Comparison of ENCODE assay signal across 8 cellular contexts in genomic region chr5:53095931-53096525, GRCh38. TPM values are rescaled to one million over a fixed set of nuclear protein-coding genes. Genes with fewer than 3 reads are reported as not detected.
DNase-seq lines count a peak whose midpoint lies in the region; ATAC-seq and TF ChIP-seq lines count a peak whose summit lies in the region.

No MANE protein-coding gene starts in this region.

- no peaks in the 10 kb centered on the region; the same call in 1 of the 2 replicates for H4K20me1 ChIP-seq in IMR-90 (ENCODE audit: insufficient read depth, low read length)

- no peak overlapping the region for H3K14ac ChIP-seq in IMR-90 (replicated peaks; ENCODE audit: low read depth, low read length)

- CTCF ChIA-PET in Calu3 (lab: Charles Lee), result interaction anchor here (0.9 to 1.4 kb wide), 2 partner anchors 147 kb away, joined by 8 to 9 read pairs; no protein-coding TSS in a partner anchor
- CTCF ChIA-PET in IMR-90 (lab: Yijun Ruan, JAX), result interaction anchor here (3.8 kb wide), 1 partner anchor 147 kb away, joined by 20 read pairs; no protein-coding TSS in a partner anchor
- CTCF ChIA-PET in activated naive CD4-positive, alpha-beta T cell treated with anti-CD3 and anti-CD28 coated beads, Interleukin-2, amount 10 ng/mL, durations not matched to agents 7 days and 5 days (lab: Charles Lee), result interaction anchor here (0.9 to 7.6 kb wide), 8 partner anchors 12 to 149 kb away, joined by 3 to 178 read pairs (median 4); partner anchors contain the start of gene ITGA2

- ATAC-seq in GM19468 (IDR thresholded peaks at IDR 0.05; ENCODE audit: extremely low read depth, unreplicated experiment), result peak; percentile 67
- peak; percentile 52 for ATAC-seq in IMR-90 (ENCODE audit: low read depth)
- ATAC-seq in GM21717 (IDR thresholded peaks at IDR 0.05; ENCODE audit: unreplicated experiment), result no peak

- no peak overlapping the region for H3K27ac ChIP-seq in IMR-90 (ENCODE audit: insufficient read depth, low read length)

- H3K4me3 ChIP-seq in IMR-90 (ENCODE audit: insufficient read depth, low read depth, low read length), result no peak overlapping the region

- no CpG with 5 or more reads among the region's 3 CpGs for WGBS in IMR-90 (ENCODE audit: extremely low coverage in 2 of 2, insufficient read length in 1 of 2), 2 experiments

- no peaks in the 10 kb centered on the region for H3K9me3 ChIP-seq in IMR-90 (ENCODE audit: control insufficient read depth, insufficient read depth, low read length)

- no peak overlapping the region for H2BK15ac ChIP-seq in IMR-90 (ENCODE audit: low read depth, low read length)

- peaks cover 13% of the 10 kb centered on the region for H3K4me1 Mint-ChIP-seq in Calu3 (ENCODE audit: low read depth, unreplicated experiment)
- peaks cover 19% of the 10 kb centered on the region for H3K4me1 Mint-ChIP-seq in activated naive CD4-positive, alpha-beta T cell treated with anti-CD3 and anti-CD28 coated beads, Interleukin-2, amount 10 ng/mL, durations not matched to agents 7 days and 5 days

- H3K4me1 ChIP-seq in IMR-90 (ENCODE audit: control insufficient read depth, insufficient read depth, low read length), result peaks cover 7% of the 10 kb centered on the region; the same call in 1 of the 2 replicates

- H4K91ac ChIP-seq in IMR-90 (ENCODE audit: insufficient read depth, low read depth, low read length), result no peak overlapping the region

- in situ Hi-C loops in IMR-90 (cut with MboI; ENCODE audit: low sequenced_read_pairs), result loop anchor here (5.0 kb wide), 1 partner anchor 149 kb away; no protein-coding TSS in a partner anchor

- no peaks in the 10 kb centered on the region for H3K27me3 Mint-ChIP-seq in Calu3 (ENCODE audit: unreplicated experiment)
- H3K27me3 Mint-ChIP-seq in activated naive CD4-positive, alpha-beta T cell treated with anti-CD3 and anti-CD28 coated beads, Interleukin-2, amount 10 ng/mL, durations not matched to agents 7 days and 5 days, result no peaks in the 10 kb centered on the region

- DNase-seq in Calu3, result peak; percentile 56
- DNase-seq in IMR-90, result peak; percentile 75
- DNase-seq in SK-N-DZ (ENCODE audit: low spot score), result peak; percentile 58
- peak; percentile 82 for DNase-seq in activated naive CD4-positive, alpha-beta T cell treated with anti-CD3 and anti-CD28 coated beads, Interleukin-2, amount 10 ng/mL, durations not matched to agents 7 days and 5 days
- DNase-seq in glomerular visceral epithelial cell (ENCODE audit: extremely low spot score), result peak; percentile 74
- DNase-seq in renal cortical epithelial cell (ENCODE audit: low read depth), result peak; percentile 64

- dilution Hi-C loops in IMR-90 (cut with HindIII; ENCODE audit: low sequenced_read_pairs, unreplicated experiment), result no loop called here

- H3K36me3 Mint-ChIP-seq in Calu3 (ENCODE audit: insufficient read depth, unreplicated experiment), result peaks cover 74% of the 10 kb centered on the region
- peaks cover 42% of the 10 kb centered on the region for H3K36me3 Mint-ChIP-seq in activated naive CD4-positive, alpha-beta T cell treated with anti-CD3 and anti-CD28 coated beads, Interleukin-2, amount 10 ng/mL, durations not matched to agents 7 days and 5 days

- H3K4me3 Mint-ChIP-seq in Calu3 (ENCODE audit: low read depth, unreplicated experiment), result no peak overlapping the region
- no peak overlapping the region for H3K4me3 Mint-ChIP-seq in activated naive CD4-positive, alpha-beta T cell treated with anti-CD3 and anti-CD28 coated beads, Interleukin-2, amount 10 ng/mL, durations not matched to agents 7 days and 5 days

- H3K9ac ChIP-seq in IMR-90 (ENCODE audit: low read depth, low read length), result no peak overlapping the region

- H4K8ac ChIP-seq in IMR-90 (ENCODE audit: low read depth in 2 of 2, low read length in 2 of 2), result no peak overlapping the region

- H3K27ac Mint-ChIP-seq in Calu3 (ENCODE audit: unreplicated experiment), result no peak overlapping the region
- H3K27ac Mint-ChIP-seq in activated naive CD4-positive, alpha-beta T cell treated with anti-CD3 and anti-CD28 coated beads, Interleukin-2, amount 10 ng/mL, durations not matched to agents 7 days and 5 days, result no peak overlapping the region

- H3K23ac ChIP-seq in IMR-90 (ENCODE audit: low read depth, low read length), result no peak overlapping the region

- BruUV-seq in Calu3 (replicated peaks; lab: Mats Ljungman, UMichigan) (no TSS peak), IMR-90 (replicated peaks; lab: Mats Ljungman, UMichigan) (no TSS peak)

- H3K79me1 ChIP-seq in IMR-90 (ENCODE audit: low read depth in 1 of 2, low read length in 2 of 2), result peaks cover 0 to 6% of the 10 kb centered on the region in 2 experiments; a peak in 1 of 4 replicates

- no peak overlapping the region for H2AFZ ChIP-seq in IMR-90 (replicated peaks; ENCODE audit: low read length, poor library complexity)

- no peak overlapping the region for H2AK5ac ChIP-seq in IMR-90 (ENCODE audit: low read depth, low read length)

- H2AK9ac ChIP-seq in IMR-90 (replicated peaks; ENCODE audit: low read depth, low read length, poor library complexity), result no peak overlapping the region

- H2BK5ac ChIP-seq in IMR-90 (ENCODE audit: low read depth, low read length, poor library complexity, severe bottlenecking), result no peak overlapping the region

- H3K36me3 ChIP-seq in IMR-90 (ENCODE audit: control insufficient read depth, insufficient read depth, low read length), result peaks cover 20% of the 10 kb centered on the region

- no peaks in the 10 kb centered on the region for H3K9me1 ChIP-seq in IMR-90 (ENCODE audit: insufficient read depth, low read length)

- no peak overlapping the region for H4K5ac ChIP-seq in IMR-90 (ENCODE audit: low read depth, low read length)

- no peak overlapping the region for H3K18ac ChIP-seq in IMR-90 (ENCODE audit: low read depth, low read length)

- no peak overlapping the region for H3K4ac ChIP-seq in IMR-90 (ENCODE audit: low read depth, low read length)

- no peaks in the 10 kb centered on the region for H3K27me3 ChIP-seq in IMR-90 (ENCODE audit: control insufficient read depth, insufficient read depth, low read length)

- peak; percentile 70 for TF ChIP-seq CTCF in Calu3 (IDR thresholded peaks at IDR 0.05; ENCODE audit: unreplicated experiment)
- peak; percentile 77 for TF ChIP-seq CTCF in IMR-90 (conservative IDR thresholded peaks at IDR 0.05; ENCODE audit: low read depth, low read length)

- H3K56ac ChIP-seq in IMR-90 (ENCODE audit: extremely low read depth, insufficient read depth, low read length), result no peak overlapping the region

- POLR2A ChIA-PET in IMR-90 (lab: Charles Lee; ENCODE audit: unreplicated experiment), result no interaction called here

- TF ChIP-seq RAD21 in IMR-90 (IDR thresholded peaks at IDR 0.05; ENCODE audit: low read length), result peak; percentile 70

- TF ChIP-seq POLR2A in IMR-90 (IDR thresholded peaks at IDR 0.05; ENCODE audit: low read depth, low read length), result no peak

- H3K4me2 ChIP-seq in IMR-90 (ENCODE audit: low read depth, low read length), result no peak overlapping the region

- H3K9me3 Mint-ChIP-seq in Calu3 (ENCODE audit: low read depth, unreplicated experiment), result no peaks in the 10 kb centered on the region
- H3K9me3 Mint-ChIP-seq in activated naive CD4-positive, alpha-beta T cell treated with anti-CD3 and anti-CD28 coated beads, Interleukin-2, amount 10 ng/mL, durations not matched to agents 7 days and 5 days, result no peaks in the 10 kb centered on the region

- intact Hi-C loops in Calu3 (cut with micrococcal nuclease; ENCODE audit: unreplicated experiment) (loop anchor here (1.0 kb wide), 1 partner anchor 148 kb away; no protein-coding TSS in a partner anchor), IMR-90 (cut with micrococcal nuclease) (loop anchor here (1.0 kb wide), 1 partner anchor 148 kb away; no protein-coding TSS in a partner anchor)

- H2BK120ac ChIP-seq in IMR-90 (ENCODE audit: low read depth, low read length), result no peak overlapping the region

- no peak overlapping the region for H2BK20ac ChIP-seq in IMR-90 (ENCODE audit: low read depth, low read length)

TF ChIP-seq in IMR-90, 13 proteins besides CTCF, POLR2A, EP300 and RAD21:
- TF ChIP-seq BHLHE40 (IDR thresholded peaks at IDR 0.05; ENCODE audit: low read depth, low read length) (no peak), ELK1 (IDR thresholded peaks at IDR 0.05; ENCODE audit: borderline replicate concordance, low read depth, low read length) (no peak), RFX5 (IDR thresholded peaks at IDR 0.05; ENCODE audit: low read depth, low read length) (no peak), SMC3 (IDR thresholded peaks at IDR 0.05; ENCODE audit: low read depth, low read length) (peak; percentile 68)

RNA-seq across cellular contexts. Expression of gene MOCS2, which starts 13.5 kb away (rescaled TPM):
- 41.3 and 42.6 TPM in 2 replicates for total RNA-seq in Calu3 (2022)
- total RNA-seq in IMR-90 (2012; rRNA removed), result 36.4 and 62.5 TPM in 2 replicates
- polyA plus RNA-seq in IMR-90 (2012; rRNA removed), result 32.8 and 40.0 TPM in 2 replicates
- polyA plus RNA-seq in IMR-90 (2012; cell fraction: cytosol; rRNA removed), result 4.7 and 5.5 TPM in 2 replicates
- 1.2 and 13.8 TPM in 2 replicates for polyA plus RNA-seq in IMR-90 (2012; cell fraction: nucleus; rRNA removed; ENCODE audit: low replicate concordance)
- 31.1 and 34.1 TPM in 2 replicates for polyA plus RNA-seq in SK-N-DZ (2014; cell fraction: cytosol; rRNA removed)
- polyA plus RNA-seq in SK-N-DZ (2014; cell fraction: nucleus; rRNA removed), result 19.2 and 20.7 TPM in 2 replicates
- 38.6 and 46.7 TPM in 2 replicates for total RNA-seq in renal cortical epithelial cell
